Comparison of ENCODE assay signal across 1 cellular context in genomic region chr11:65779919-65780769, GRCh38.
TF ChIP-seq lines count a peak whose summit lies in the region.

No MANE protein-coding gene starts in this region.

TF ChIP-seq in Ishikawa, 13 proteins besides CTCF, POLR2A, EP300 and RAD21 (continued from another document):
- no peak for TF ChIP-seq REST (IDR thresholded peaks at IDR 0.05; ENCODE audit: low read depth)
- peak; percentile 49; the same call in 1 of the 2 replicates for TF ChIP-seq CEBPB (IDR thresholded peaks at IDR 0.05)
- TF ChIP-seq MAX (IDR thresholded peaks at IDR 0.05), result peak; percentile 52
- TF ChIP-seq EGR1 (IDR thresholded peaks at IDR 0.05), result no peak
- TF ChIP-seq, protein P1, sequence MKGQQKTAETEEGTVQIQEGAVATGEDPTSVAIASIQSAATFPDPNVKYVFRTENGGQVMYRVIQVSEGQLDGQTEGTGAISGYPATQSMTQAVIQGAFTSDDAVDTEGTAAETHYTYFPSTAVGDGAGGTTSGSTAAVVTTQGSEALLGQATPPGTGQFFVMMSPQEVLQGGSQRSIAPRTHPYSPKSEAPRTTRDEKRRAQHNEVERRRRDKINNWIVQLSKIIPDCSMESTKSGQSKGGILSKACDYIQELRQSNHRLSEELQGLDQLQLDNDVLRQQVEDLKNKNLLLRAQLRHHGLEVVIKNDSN (IDR thresholded peaks at IDR 0.05), result no peak
TF ChIP-seq in Ishikawa: peak in this region for 6.
